ENCODE assay signal across 9 cellular contexts in the genomic region with DNA sequence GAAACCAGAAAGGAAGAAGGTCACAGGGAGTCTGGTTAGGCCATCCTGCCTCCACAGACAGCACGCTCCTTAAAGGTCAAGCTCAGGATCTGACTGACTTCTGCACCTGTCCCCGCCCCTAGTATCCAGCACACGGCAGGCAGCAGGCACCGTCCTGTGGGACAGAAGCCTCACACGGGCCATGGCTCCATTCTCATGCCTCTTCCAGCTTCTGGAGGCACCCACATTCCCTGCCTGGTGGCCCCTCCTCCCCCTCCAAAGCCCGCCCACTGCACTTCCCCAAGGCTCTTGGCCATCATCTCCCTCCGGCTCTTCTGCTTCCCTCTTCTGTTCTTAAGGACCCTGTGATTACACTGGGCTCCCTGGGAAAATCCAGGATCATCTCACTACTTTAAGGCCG. TPM values are rescaled to one million over a fixed set of nuclear protein-coding genes. Genes with fewer than 3 reads are reported as not detected.
DNase-seq lines count a peak whose midpoint lies in the region; ATAC-seq, FAIRE-seq and TF ChIP-seq lines count a peak whose summit lies in the region.
"Had no signal": no experiment of that assay in that cellular context is flagged by ENCODE, and none has a peak within 500 bp of the region (broad histone marks: within the 10 kb centered on the region; RNA-seq: fewer than 3 reads in every experiment).

No MANE protein-coding gene starts in this region.

- CTCF ChIA-PET in activated CD4-positive, alpha-beta T cell treated with anti-CD3 and anti-CD28 coated beads, Interleukin-2, amount 10 ng/mL, durations not matched to agents 7 days and 5 days (lab: Charles Lee): no interaction called here
- CTCF ChIA-PET in T-cell (lab: Charles Lee) (interaction anchor here in 1 of 2 donors (0.9 kb wide), 1 partner anchor 17 kb away, joined by 3 read pairs; no protein-coding TSS in a partner anchor), HepG2 (lab: Yijun Ruan, JAX; ENCODE audit: low intra/inter-chr PET ratio, low total read pairs) (no interaction called here)

- peaks cover 62% of the 10 kb centered on the region for H3K4me1 ChIP-seq in HepG2 (ENCODE audit: insufficient read depth, low read length)

- H3K79me2 ChIP-seq in HepG2 (ENCODE audit: insufficient read depth, low read length): peaks cover 64% of the 10 kb centered on the region

- peaks cover 60% of the 10 kb centered on the region for H3K4me1 Mint-ChIP-seq in activated CD4-positive, alpha-beta T cell treated with anti-CD3 and anti-CD28 coated beads, Interleukin-2, amount 10 ng/mL, durations not matched to agents 7 days and 5 days
- peaks cover 61 to 69% (median 67%) of the 10 kb centered on the region in 3 donors for H3K4me1 Mint-ChIP-seq in T-cell
- H3K4me1 Mint-ChIP-seq in stimulated activated effector memory CD8-positive, alpha-beta T cell treated with anti-CD3 and anti-CD28 coated beads, Interleukin-12 subunit alpha, Interleukin-12 subunit beta, amount 100 ng/mL, for 72 hours: peaks cover 71% of the 10 kb centered on the region

- peaks cover 20% of the 10 kb centered on the region for H3K36me3 Mint-ChIP-seq in activated CD4-positive, alpha-beta T cell treated with anti-CD3 and anti-CD28 coated beads, Interleukin-2, amount 10 ng/mL, durations not matched to agents 7 days and 5 days (ENCODE audit: low read depth)
- peaks cover 5% of the 10 kb centered on the region for H3K36me3 Mint-ChIP-seq in T-cell
- peaks cover 48% of the 10 kb centered on the region for H3K36me3 Mint-ChIP-seq in stimulated activated effector memory CD8-positive, alpha-beta T cell treated with anti-CD3 and anti-CD28 coated beads, Interleukin-12 subunit alpha, Interleukin-12 subunit beta, amount 100 ng/mL, for 72 hours

- no peak for TF ChIP-seq CTCF in HepG2 (CRISPR knock-in tag; IDR thresholded peaks at IDR 0.05)

- no TSS peak for BruUV-seq in HepG2 (replicated peaks; lab: Mats Ljungman, UMichigan)

- DNase-seq in activated CD4-positive, alpha-beta T cell treated with anti-CD3 and anti-CD28 coated beads, Interleukin-2, amount 10 ng/mL, durations not matched to agents 7 days and 5 days: no peak
- no peak for DNase-seq in activated CD4-positive, alpha-beta T cell treated with anti-CD3 and anti-CD28 coated beads, Interleukin-2, amount 50 U/mL, for 4 hours
- no peak for DNase-seq in T-cell
- no peak for DNase-seq in HepG2 (ENCODE audit: low spot score)
- no peak for DNase-seq in stimulated activated effector memory CD8-positive, alpha-beta T cell treated with anti-CD3 and anti-CD28 coated beads, Interleukin-12 subunit alpha, Interleukin-12 subunit beta, amount 100 ng/mL, for 72 hours (ENCODE audit: low spot score in 2 of 2)
- no peak for DNase-seq in RKO (ENCODE audit: low spot score)
- DNase-seq in NCI-H2171 treated with DMSO at 0.1 percent for 48 hours (lab: John Stamatoyannopoulos, UW): no peak
- DNase-seq: stimulated activated naive CD8-positive, alpha-beta T cell treated with anti-CD3 and anti-CD28 coated beads, Interleukin-15, Interleukin-2, amounts not matched to agents 100 U/mL and 50 U/mL, for 24 hours had no signal

- ATAC-seq in T-cell (replicated peaks in 1 of 4) (no peak), HepG2 (no peak), GM19023 (IDR thresholded peaks at IDR 0.05; ENCODE audit: unreplicated experiment) (no peak)
- no peak for ATAC-seq in stimulated activated effector memory CD8-positive, alpha-beta T cell treated with anti-CD3 and anti-CD28 coated beads, Interleukin-12 subunit alpha, Interleukin-12 subunit beta, amount 100 ng/mL, for 72 hours
- ATAC-seq: stimulated activated naive CD8-positive, alpha-beta T cell treated with anti-CD3 and anti-CD28 coated beads, Interleukin-15, Interleukin-2, amounts not matched to agents 100 U/mL and 50 U/mL, for 24 hours had no signal

- no peak for TF ChIP-seq RAD21 in HepG2 (CRISPR knock-in tag; IDR thresholded peaks at IDR 0.05)

- in situ Hi-C loops in HepG2 (cut with HindIII; ENCODE audit: extremely low pct_ligation_motif_present, low pct_unique_long_range_greater_than_20kb): no loop called here

- peak overlapping the region; percentile 67 for H3K27ac Mint-ChIP-seq in activated CD4-positive, alpha-beta T cell treated with anti-CD3 and anti-CD28 coated beads, Interleukin-2, amount 10 ng/mL, durations not matched to agents 7 days and 5 days
- H3K27ac Mint-ChIP-seq in T-cell: peak overlapping the region; percentile 27 to 84
- peak overlapping the region; percentile 98 for H3K27ac Mint-ChIP-seq in stimulated activated effector memory CD8-positive, alpha-beta T cell treated with anti-CD3 and anti-CD28 coated beads, Interleukin-12 subunit alpha, Interleukin-12 subunit beta, amount 100 ng/mL, for 72 hours

- H2AFZ ChIP-seq in HepG2 (ENCODE audit: low read length): no peak overlapping the region

- no peaks in the 10 kb centered on the region for H4K20me1 ChIP-seq in HepG2 (ENCODE audit: insufficient read depth, low read length)

- TF ChIP-seq EP300 in HepG2 (IDR thresholded peaks at IDR 0.05; ENCODE audit: low read depth in 2 of 2, low read length in 2 of 2) (no peak), HepG2 (CRISPR knock-in tag; IDR thresholded peaks at IDR 0.05; ENCODE audit: borderline replicate concordance) (no peak)

- no peaks in the 10 kb centered on the region for H3K9me3 Mint-ChIP-seq in activated CD4-positive, alpha-beta T cell treated with anti-CD3 and anti-CD28 coated beads, Interleukin-2, amount 10 ng/mL, durations not matched to agents 7 days and 5 days
- H3K9me3 Mint-ChIP-seq in T-cell: no peaks in the 10 kb centered on the region
- H3K9me3 Mint-ChIP-seq in stimulated activated effector memory CD8-positive, alpha-beta T cell treated with anti-CD3 and anti-CD28 coated beads, Interleukin-12 subunit alpha, Interleukin-12 subunit beta, amount 100 ng/mL, for 72 hours: no peaks in the 10 kb centered on the region

- H3K9me3 ChIP-seq in HepG2 (ENCODE audit: low read length): no peaks in the 10 kb centered on the region

- 93% methylated on average over 8 of the region's 8 CpGs for WGBS in HepG2 (ENCODE audit: low lambda C conversion rate)

- no peak overlapping the region for H3K27ac ChIP-seq in HepG2 (ENCODE audit: extremely low read length, insufficient read depth, low read length)

- H3K27me3 ChIP-seq in HepG2 (ENCODE audit: control insufficient read depth in 1 of 2, insufficient read depth in 2 of 2, low read length in 2 of 2): no peaks in the 10 kb centered on the region; a peak in 1 of 5 replicates

- FAIRE-seq in HepG2 (lab: Jason Lieb, UNC): no peak

- TF ChIP-seq POLR2A in HepG2 (IDR thresholded peaks at IDR 0.05; ENCODE audit: insufficient read depth in 1 of 2, low read depth in 2 of 2, low read length in 2 of 2): no peak

- peaks cover 5 to 10% of the 10 kb centered on the region in 2 experiments; a peak in 3 of 5 replicates for H3K36me3 ChIP-seq in HepG2 (replicated peaks in 1 of 2; ENCODE audit: control insufficient read depth in 1 of 2, insufficient read depth in 2 of 2, low read length in 2 of 2)

- H3K9ac ChIP-seq in HepG2 (ENCODE audit: insufficient read depth, low read depth, low read length): no peak overlapping the region

- no peak overlapping the region for H3K4me2 ChIP-seq in HepG2 (ENCODE audit: low read depth, low read length)

- POLR2A ChIA-PET in activated CD4-positive, alpha-beta T cell treated with anti-CD3 and anti-CD28 coated beads, Interleukin-2, amount 10 ng/mL, durations not matched to agents 7 days and 5 days (lab: Charles Lee): no interaction called here
- POLR2A ChIA-PET in T-cell (lab: Charles Lee) (no interaction called here), HepG2 (lab: Yijun Ruan, JAX) (interaction anchor here (1.0 to 1.3 kb wide), 2 partner anchors 21 to 26 kb away, joined by 3 to 4 read pairs; partner anchors contain the start of gene LGALS3BP)

- H3K4me3 ChIP-seq in HepG2 (replicated peaks in 1 of 3; ENCODE audit: insufficient read depth in 1 of 3, low read depth in 2 of 3, low read length in 3 of 3): no peak overlapping the region

- H3K4me3 Mint-ChIP-seq in activated CD4-positive, alpha-beta T cell treated with anti-CD3 and anti-CD28 coated beads, Interleukin-2, amount 10 ng/mL, durations not matched to agents 7 days and 5 days: no peak overlapping the region
- peak overlapping the region; percentile 6 to 85 (median 45) for H3K4me3 Mint-ChIP-seq in T-cell
- H3K4me3 Mint-ChIP-seq in stimulated activated effector memory CD8-positive, alpha-beta T cell treated with anti-CD3 and anti-CD28 coated beads, Interleukin-12 subunit alpha, Interleukin-12 subunit beta, amount 100 ng/mL, for 72 hours: no peak overlapping the region

- H3K27me3 Mint-ChIP-seq in activated CD4-positive, alpha-beta T cell treated with anti-CD3 and anti-CD28 coated beads, Interleukin-2, amount 10 ng/mL, durations not matched to agents 7 days and 5 days: no peaks in the 10 kb centered on the region
- no peaks in the 10 kb centered on the region for H3K27me3 Mint-ChIP-seq in T-cell

- intact Hi-C loops in HepG2 (cut with micrococcal nuclease; ENCODE audit: unreplicated experiment): no loop called here

RNA-seq across cellular contexts. Expression of gene CANT1, which starts 3.6 kb away (rescaled TPM):
- 10 to 100 TPM; 68.1 to 71.5 TPM for total RNA-seq in activated CD4-positive, alpha-beta T cell treated with anti-CD3 and anti-CD28 coated beads, Interleukin-2, amount 10 ng/mL, durations not matched to agents 7 days and 5 days
- total RNA-seq in T-cell: 10 to 100 TPM; 46.2 to 63.1 (median 57.7) TPM
- 24.9 and 34.1 TPM in 2 replicates for total RNA-seq in HepG2 (2016; rRNA removed; fragmentation: Illumina TruSeq; extraction: Trizol)
- total RNA-seq in HepG2 (2016; cell fraction: cytosol; rRNA removed; fragmentation: Illumina TruSeq; extraction: Trizol; ENCODE audit: low read depth): 4.7 and 7.2 TPM in 2 replicates
- 22.7 and 35.6 TPM in 2 replicates for total RNA-seq in HepG2 (2016; cell fraction: insoluble cytoplasmic fraction; rRNA removed; fragmentation: Illumina TruSeq; extraction: Trizol)
- 18.3 and 22.7 TPM in 2 replicates for total RNA-seq in HepG2 (2016; cell fraction: membrane; rRNA removed; fragmentation: Illumina TruSeq; extraction: Trizol)
- 34.4 and 36.1 TPM in 2 replicates for total RNA-seq in HepG2 (2016; cell fraction: nucleus; rRNA removed; fragmentation: Illumina TruSeq; extraction: Trizol)
- polyA plus RNA-seq in HepG2 (2011; rRNA removed): 42.1 and 42.6 TPM in 2 replicates
- polyA plus RNA-seq in HepG2 (2011; cell fraction: cytosol; rRNA removed): 32.0 and 42.2 TPM in 2 replicates
- polyA plus RNA-seq in HepG2 (2011; cell fraction: nucleus; rRNA removed): 39.8 and 43.1 TPM in 2 replicates
- polyA plus RNA-seq in HepG2 (2012): 25.0 and 32.7 TPM in 2 replicates
- polyA plus RNA-seq in HepG2 (2016; cell fraction: cytosol; fragmentation: Illumina TruSeq; extraction: Trizol; ENCODE audit: low read depth): 5.6 TPM in 2 replicates
- polyA plus RNA-seq in HepG2 (2016; cell fraction: insoluble cytoplasmic fraction; fragmentation: Illumina TruSeq; extraction: Trizol; ENCODE audit: low read depth): 23.0 and 24.4 TPM in 2 replicates
- 13.8 and 16.2 TPM in 2 replicates for polyA plus RNA-seq in HepG2 (2016; cell fraction: membrane; fragmentation: Illumina TruSeq; extraction: Trizol; ENCODE audit: low read depth)
- 44.9 and 45.4 TPM in 2 replicates for polyA plus RNA-seq in HepG2 (2016; cell fraction: nucleus; fragmentation: Illumina TruSeq; extraction: Trizol; ENCODE audit: insufficient read depth, low read depth)
- polyA minus RNA-seq in HepG2 (2011; rRNA and poly(A)+ RNA removed; ENCODE audit: low replicate concordance): 46.8 and 73.3 TPM in 2 replicates
- 34.5 and 40.3 TPM in 2 replicates for polyA minus RNA-seq in HepG2 (2011; cell fraction: cytosol; rRNA and poly(A)+ RNA removed)
- polyA minus RNA-seq in HepG2 (2011; cell fraction: nucleus; rRNA and poly(A)+ RNA removed): 27.8 and 31.3 TPM in 2 replicates

RNA-seq across cellular contexts. Expression of gene C1QTNF1, which starts 18.0 kb away (rescaled TPM):
- not detected for total RNA-seq in activated CD4-positive, alpha-beta T cell treated with anti-CD3 and anti-CD28 coated beads, Interleukin-2, amount 10 ng/mL, durations not matched to agents 7 days and 5 days
- total RNA-seq in T-cell (under 1 TPM in 4 of 5 donors, not detected in 1; 0.10 to 0.57 (median 0.26) TPM), HepG2 (2016; rRNA removed; fragmentation: Illumina TruSeq; extraction: Trizol) (0.18 and 0.36 TPM in 2 replicates)
- total RNA-seq in HepG2 (2016; cell fraction: cytosol; rRNA removed; fragmentation: Illumina TruSeq; extraction: Trizol; ENCODE audit: low read depth): 0.30 TPM in 1 of 2 replicates, not detected in the other
- 0.10 and 0.58 TPM in 2 replicates for total RNA-seq in HepG2 (2016; cell fraction: insoluble cytoplasmic fraction; rRNA removed; fragmentation: Illumina TruSeq; extraction: Trizol)
- total RNA-seq in HepG2 (2016; cell fraction: membrane; rRNA removed; fragmentation: Illumina TruSeq; extraction: Trizol): 0.06 and 0.31 TPM in 2 replicates
- 0.56 and 0.90 TPM in 2 replicates for total RNA-seq in HepG2 (2016; cell fraction: nucleus; rRNA removed; fragmentation: Illumina TruSeq; extraction: Trizol)
- polyA plus RNA-seq in HepG2 (2011; rRNA removed): 0.86 and 2.1 TPM in 2 replicates
- polyA plus RNA-seq in HepG2 (2011; cell fraction: cytosol; rRNA removed): 0.94 and 1.2 TPM in 2 replicates
- 1.4 TPM in 2 replicates for polyA plus RNA-seq in HepG2 (2011; cell fraction: nucleus; rRNA removed)
- 1.0 and 1.5 TPM in 2 replicates for polyA plus RNA-seq in HepG2 (2012)
- polyA plus RNA-seq in HepG2 (2016; cell fraction: cytosol; fragmentation: Illumina TruSeq; extraction: Trizol; ENCODE audit: low read depth): 0.08 TPM in 1 of 2 replicates, not detected in the other
- 0.12 and 0.25 TPM in 2 replicates for polyA plus RNA-seq in HepG2 (2016; cell fraction: insoluble cytoplasmic fraction; fragmentation: Illumina TruSeq; extraction: Trizol; ENCODE audit: low read depth)
- 0.09 and 0.17 TPM in 2 replicates for polyA plus RNA-seq in HepG2 (2016; cell fraction: membrane; fragmentation: Illumina TruSeq; extraction: Trizol; ENCODE audit: low read depth)
- 0.45 and 0.55 TPM in 2 replicates for polyA plus RNA-seq in HepG2 (2016; cell fraction: nucleus; fragmentation: Illumina TruSeq; extraction: Trizol; ENCODE audit: insufficient read depth, low read depth)
- polyA minus RNA-seq in HepG2 (2011; rRNA and poly(A)+ RNA removed; ENCODE audit: low replicate concordance): 2.2 TPM in 1 of 2 replicates, not detected in the other
- 0.59 and 0.70 TPM in 2 replicates for polyA minus RNA-seq in HepG2 (2011; cell fraction: cytosol; rRNA and poly(A)+ RNA removed)
- 1.6 and 2.2 TPM in 2 replicates for polyA minus RNA-seq in HepG2 (2011; cell fraction: nucleus; rRNA and poly(A)+ RNA removed)

RNA-seq across cellular contexts. Expression of gene LGALS3BP, which starts 26.3 kb away (rescaled TPM):
- 100 to 1,000 TPM; 269 to 284 TPM for total RNA-seq in activated CD4-positive, alpha-beta T cell treated with anti-CD3 and anti-CD28 coated beads, Interleukin-2, amount 10 ng/mL, durations not matched to agents 7 days and 5 days
- 10 to 100 TPM; 28.2 to 80.7 (median 51.6) TPM for total RNA-seq in T-cell
- total RNA-seq in HepG2 (2016; rRNA removed; fragmentation: Illumina TruSeq; extraction: Trizol): 116 and 332 TPM in 2 replicates
- total RNA-seq in HepG2 (2016; cell fraction: cytosol; rRNA removed; fragmentation: Illumina TruSeq; extraction: Trizol; ENCODE audit: low read depth): 62.3 and 63.4 TPM in 2 replicates
- 116 and 342 TPM in 2 replicates for total RNA-seq in HepG2 (2016; cell fraction: insoluble cytoplasmic fraction; rRNA removed; fragmentation: Illumina TruSeq; extraction: Trizol)
- total RNA-seq in HepG2 (2016; cell fraction: membrane; rRNA removed; fragmentation: Illumina TruSeq; extraction: Trizol): 57.6 and 60.1 TPM in 2 replicates
- total RNA-seq in HepG2 (2016; cell fraction: nucleus; rRNA removed; fragmentation: Illumina TruSeq; extraction: Trizol): 311 and 384 TPM in 2 replicates
- polyA plus RNA-seq in HepG2 (2011; rRNA removed): 137 and 185 TPM in 2 replicates
- polyA plus RNA-seq in HepG2 (2011; cell fraction: cytosol; rRNA removed): 89.4 and 111 TPM in 2 replicates
- 667 and 704 TPM in 2 replicates for polyA plus RNA-seq in HepG2 (2011; cell fraction: nucleus; rRNA removed)
- 341 and 458 TPM in 2 replicates for polyA plus RNA-seq in HepG2 (2012)
- 36.8 and 37.2 TPM in 2 replicates for polyA plus RNA-seq in HepG2 (2016; cell fraction: cytosol; fragmentation: Illumina TruSeq; extraction: Trizol; ENCODE audit: low read depth)
- 103 and 140 TPM in 2 replicates for polyA plus RNA-seq in HepG2 (2016; cell fraction: insoluble cytoplasmic fraction; fragmentation: Illumina TruSeq; extraction: Trizol; ENCODE audit: low read depth)
- 41.5 and 48.5 TPM in 2 replicates for polyA plus RNA-seq in HepG2 (2016; cell fraction: membrane; fragmentation: Illumina TruSeq; extraction: Trizol; ENCODE audit: low read depth)
- polyA plus RNA-seq in HepG2 (2016; cell fraction: nucleus; fragmentation: Illumina TruSeq; extraction: Trizol; ENCODE audit: insufficient read depth, low read depth): 669 and 711 TPM in 2 replicates
- 165 and 565 TPM in 2 replicates for polyA minus RNA-seq in HepG2 (2011; rRNA and poly(A)+ RNA removed; ENCODE audit: low replicate concordance)
- 316 and 377 TPM in 2 replicates for polyA minus RNA-seq in HepG2 (2011; cell fraction: cytosol; rRNA and poly(A)+ RNA removed)
- polyA minus RNA-seq in HepG2 (2011; cell fraction: nucleus; rRNA and poly(A)+ RNA removed): 112 and 148 TPM in 2 replicates

Comparison
In these comparisons a context has a peak if more than half of its experiments do, and no peak if none do; other contexts are left out.
1. H3K4me3 Mint-ChIP-seq: peak in T-cell (3 of 3); none in activated CD4-positive, alpha-beta T cell treated with anti-CD3 and anti-CD28 coated beads, Interleukin-2, amount 10 ng/mL, durations not matched to agents 7 days and 5 days (single experiment) and stimulated activated effector memory CD8-positive, alpha-beta T cell treated with anti-CD3 and anti-CD28 coated beads, Interleukin-12 subunit alpha, Interleukin-12 subunit beta, amount 100 ng/mL, for 72 hours (single experiment).
2. Peak in every context shown above with its lines, with median percentiles within 50 percentile points of each other: H3K27ac Mint-ChIP-seq.